Comparison of ENCODE assay signal across 1 cellular context in genomic region chr2:119248751-119249150, GRCh38.
TF ChIP-seq lines count a peak whose summit lies in the region.

No MANE protein-coding gene starts in this region.

TF ChIP-seq in IMR-90, 13 proteins besides CTCF, POLR2A, EP300 and RAD21 (continued from another document):
- TF ChIP-seq CHD1 (IDR thresholded peaks at IDR 0.05; ENCODE audit: low read depth, low read length) = no peak
- TF ChIP-seq ELK1 (IDR thresholded peaks at IDR 0.05; ENCODE audit: borderline replicate concordance, low read depth, low read length) = no peak
- no peak for TF ChIP-seq CEBPB (IDR thresholded peaks at IDR 0.05; ENCODE audit: low read depth, low read length)
- no peak for TF ChIP-seq MAZ (IDR thresholded peaks at IDR 0.05; ENCODE audit: borderline replicate concordance, low read depth, low read length)
- no peak for TF ChIP-seq FOS (IDR thresholded peaks at IDR 0.05; ENCODE audit: low read depth, low read length)
- no peak for TF ChIP-seq RFX5 (IDR thresholded peaks at IDR 0.05; ENCODE audit: low read depth, low read length)
- no peak for TF ChIP-seq USF2 (IDR thresholded peaks at IDR 0.05; ENCODE audit: low read depth, low read length)
TF ChIP-seq in IMR-90: peak in this region for 0.
